In the genomic region with DNA sequence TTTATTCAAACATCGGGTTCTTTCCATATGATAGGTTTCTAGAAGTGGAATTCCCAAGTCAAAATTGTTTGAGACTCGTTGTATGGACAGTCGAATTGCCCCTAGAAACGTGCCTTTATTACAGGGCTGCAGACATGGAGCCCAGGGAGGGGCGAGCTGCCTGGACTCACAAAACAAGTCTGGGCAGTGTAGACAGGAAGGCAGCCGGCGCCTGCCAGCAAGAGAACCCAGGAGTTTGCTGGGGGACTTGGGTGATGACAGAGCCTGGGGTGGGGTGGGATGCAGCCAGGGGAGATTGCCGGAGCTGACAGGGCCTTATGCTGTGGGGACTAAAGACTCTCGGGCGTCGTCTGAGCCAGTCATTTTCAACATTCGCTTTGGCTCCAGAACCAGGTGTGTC, we compare ENCODE assay signal across 20 cellular contexts.
DNase-seq lines count a peak whose midpoint lies in the region; ATAC-seq and TF ChIP-seq lines count a peak whose summit lies in the region.
"Had no signal": no experiment of that assay in that cellular context is flagged by ENCODE, and none has a peak within 500 bp of the region (broad histone marks: within the 10 kb centered on the region; RNA-seq: fewer than 3 reads in every experiment).

No MANE protein-coding gene starts in this region.

- H3K27ac ChIP-seq in trophoblast cell (ENCODE audit: low read depth, low read length) (no peak overlapping the region), spleen (no peak overlapping the region)
- H3K27ac ChIP-seq: SJSA1 had no signal

- TF ChIP-seq CTCF in spleen (IDR thresholded peaks at IDR 0.05 in 8 of 11, conservative IDR thresholded peaks at IDR 0.05 in 3 of 11), result no peak

- peaks cover 4% of the 10 kb centered on the region for H3K79me1 ChIP-seq in trophoblast cell (ENCODE audit: low read length)

- no peaks in the 10 kb centered on the region for H3K36me3 ChIP-seq in trophoblast cell (ENCODE audit: control insufficient read depth in 1 of 2, insufficient read depth in 2 of 2, low read length in 2 of 2)
- no peaks in the 10 kb centered on the region for H3K36me3 ChIP-seq in spleen
- H3K36me3 ChIP-seq: SJSA1 had no signal

- no peak overlapping the region for H3K9ac ChIP-seq in trophoblast cell (ENCODE audit: low read length)

- H2BK120ac ChIP-seq in trophoblast cell (ENCODE audit: insufficient read depth, low read length, poor library complexity), result no peak overlapping the region

- no peak overlapping the region for H3K14ac ChIP-seq in trophoblast cell (ENCODE audit: low read length)

- no peak overlapping the region for H2AFZ ChIP-seq in trophoblast cell (ENCODE audit: insufficient read depth, low read length, poor library complexity)

- ATAC-seq in left cardiac atrium (no peak), esophagus mucosa (peak; percentile 48), GM18870 (IDR thresholded peaks at IDR 0.05; ENCODE audit: unreplicated experiment) (no peak)
- ATAC-seq: PC-3, Right ventricle myocardium inferior had no signal

- H3K4me1 ChIP-seq in trophoblast cell (ENCODE audit: control insufficient read depth in 1 of 2, insufficient read depth in 2 of 2, low read length in 2 of 2) (peaks cover 17 to 20% of the 10 kb centered on the region in 2 experiments), spleen (peaks cover 0 to 7% (median 3%) of the 10 kb centered on the region in 6 donors)
- H3K4me1 ChIP-seq: SJSA1 had no signal

- intact Hi-C loops in cardiac septum (cut with DNase I), result no loop called here
- intact Hi-C loops in left cardiac atrium (cut with DNase I), result no loop called here
- intact Hi-C loops in spleen (cut with DNase I; ENCODE audit: low total_unique reads), result no loop called here

- H4K91ac ChIP-seq in trophoblast cell (ENCODE audit: low read depth, low read length), result peak overlapping the region; percentile 28

- no peak overlapping the region for H3K4me2 ChIP-seq in trophoblast cell (ENCODE audit: low read length)

- DNase-seq in cardiac septum (ENCODE audit: low spot score) (peak; percentile 36), left cardiac atrium (no peak), trophoblast cell (no peak), activated T-cell treated with anti-CD3 and anti-CD28 coated beads for 4 hours (no peak), spleen (no peak), retina (no peak)
- DNase-seq: Calu3, DMS79 treated with DMSO at 0.1 percent for 48 hours, GF-D8, HCEC 1CT, NCI-H1048, NCI-H1694, NCI-H2029 treated with DMSO at 0.1 percent for 48 hours, NCI-H2227 treated with DMSO at 0.1 percent for 48 hours, NCI-H774, PC-3 had no signal

- H3K4ac ChIP-seq in trophoblast cell (ENCODE audit: low read depth, low read length), result no peak overlapping the region

- no peaks in the 10 kb centered on the region for H3K79me2 ChIP-seq in trophoblast cell (ENCODE audit: control insufficient read depth, insufficient read depth, low read length, poor library complexity)

- WGBS in trophoblast cell (ENCODE audit: extremely low coverage, insufficient coverage, insufficient read length), result no CpG with 5 or more reads among the region's 12 CpGs
- WGBS in spleen, 5 donors, result 70 to 85% (median 79%) methylated on average over 12 of the region's 12 CpGs

- H2BK12ac ChIP-seq in trophoblast cell (ENCODE audit: low read length), result no peak overlapping the region

- no peak overlapping the region for H2AK5ac ChIP-seq in trophoblast cell (ENCODE audit: low read length)

- peaks cover 6% of the 10 kb centered on the region for H3K9me3 ChIP-seq in trophoblast cell (ENCODE audit: insufficient read depth, low read depth, low read length)
- H3K9me3 ChIP-seq in spleen, result peaks cover 0 to 11% (median 4%) of the 10 kb centered on the region in 8 donors
- H3K9me3 ChIP-seq: SJSA1 had no signal

- H4K8ac ChIP-seq in trophoblast cell (ENCODE audit: low read depth, low read length), result no peak overlapping the region

- no peak overlapping the region for H3K23ac ChIP-seq in trophoblast cell (ENCODE audit: low read length)

- H3K27me3 ChIP-seq in trophoblast cell (ENCODE audit: insufficient read depth, low read length) (no peaks in the 10 kb centered on the region), spleen (replicated peaks in 1 of 7) (peaks cover 0 to 21% (median 0%) of the 10 kb centered on the region in 7 donors)
- H3K27me3 ChIP-seq: SJSA1 had no signal

- no peak for TF ChIP-seq POLR2A in spleen (IDR thresholded peaks at IDR 0.05)

- no peak overlapping the region for H4K12ac ChIP-seq in trophoblast cell (ENCODE audit: low read depth, low read length)

- peak overlapping the region; percentile 0 for H2BK5ac ChIP-seq in trophoblast cell (ENCODE audit: low read depth, low read length, poor library complexity)

- H3K4me3 ChIP-seq in trophoblast cell (ENCODE audit: low read depth, low read length) (no peak overlapping the region), spleen (no peak overlapping the region)
- H3K4me3 ChIP-seq: SJSA1 had no signal

- H3K18ac ChIP-seq in trophoblast cell (ENCODE audit: low read length), result no peak overlapping the region
